ENCODE assay signal across 26 cellular contexts in the genomic region with DNA sequence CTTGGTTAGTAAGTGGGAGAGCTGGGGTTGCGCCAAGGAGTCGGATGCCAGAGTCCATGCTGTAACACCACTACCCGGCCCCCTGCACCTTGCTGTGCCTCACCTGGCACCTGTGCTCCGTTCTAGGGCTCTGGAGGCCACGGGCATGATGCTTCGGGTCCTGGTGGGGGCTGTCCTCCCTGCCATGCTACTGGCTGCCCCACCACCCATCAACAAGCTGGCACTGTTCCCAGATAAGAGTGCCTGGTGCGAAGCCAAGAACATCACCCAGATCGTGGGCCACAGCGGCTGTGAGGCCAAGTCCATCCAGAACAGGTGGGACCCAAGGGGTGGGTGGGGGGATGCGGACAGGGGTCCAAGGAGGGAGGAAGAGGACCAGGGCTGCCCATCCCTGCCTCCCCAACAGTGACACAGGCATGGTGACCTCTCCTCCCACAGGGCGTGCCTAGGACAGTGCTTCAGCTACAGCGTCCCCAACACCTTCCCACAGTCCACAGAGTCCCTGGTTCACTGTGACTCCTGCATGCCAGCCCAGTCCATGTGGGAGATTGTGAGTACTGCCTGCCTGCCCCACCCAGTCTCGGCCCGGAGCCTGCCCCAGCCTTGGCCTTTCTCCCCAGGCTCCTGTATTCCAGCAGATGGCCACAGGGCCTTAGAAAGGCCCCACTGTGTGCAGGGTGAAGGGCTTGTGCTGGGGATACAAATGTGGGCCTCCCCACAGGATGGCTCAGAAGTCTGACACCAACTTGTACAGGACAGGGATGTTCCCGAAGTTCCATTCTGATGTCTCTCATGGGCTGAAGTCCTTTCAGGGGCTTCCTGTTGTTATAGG. TPM values are rescaled to one million over a fixed set of nuclear protein-coding genes. Genes with fewer than 3 reads are reported as not detected.
DNase-seq lines count a peak whose midpoint lies in the region; ATAC-seq and TF ChIP-seq lines count a peak whose summit lies in the region.
"Had no signal": no experiment of that assay in that cellular context is flagged by ENCODE, and none has a peak within 500 bp of the region (broad histone marks: within the 10 kb centered on the region; RNA-seq: fewer than 3 reads in every experiment).

No MANE protein-coding gene starts in this region.

- CTCF ChIA-PET in IMR-90 (lab: Yijun Ruan, JAX) (interaction anchor here (1.6 kb wide), 1 partner anchor 314 kb away, joined by 4 read pairs; no protein-coding TSS in a partner anchor), PC-9 (lab: Charles Lee) (no interaction called here)

- no peak overlapping the region for H3K9ac ChIP-seq in IMR-90 (ENCODE audit: low read depth, low read length)

- H3K9me1 ChIP-seq in IMR-90 (ENCODE audit: insufficient read depth, low read length): peaks cover 6% of the 10 kb centered on the region

- H3K4me3 ChIP-seq in IMR-90 (ENCODE audit: insufficient read depth, low read depth, low read length) (no peak overlapping the region), PC-9 (no peak overlapping the region), left lung (no peak overlapping the region)
- H3K4me3 ChIP-seq: cardiac muscle cell, MG63, upper lobe of left lung had no signal

- no peak for ATAC-seq in IMR-90 (ENCODE audit: low read depth)
- peak; percentile 1 for ATAC-seq in left lung
- no peak for ATAC-seq in GM21825 (IDR thresholded peaks at IDR 0.05; ENCODE audit: unreplicated experiment)
- no peak for ATAC-seq in GM18858 (IDR thresholded peaks at IDR 0.05; ENCODE audit: unreplicated experiment)
- ATAC-seq: activated T-cell treated with anti-CD3 and anti-CD28 coated beads, Interleukin-2, amount 50 U/mL, for 4 hours; left colon; natural killer cell treated with Interleukin-12 subunit alpha and Interleukin-12 subunit beta and Interleukin-15 and Interleukin-18, amount 100 ng/mL, for 72 hours; sciatic nerve had no signal

- no peaks in the 10 kb centered on the region for H3K9me2 ChIP-seq in PC-9 (ENCODE audit: insufficient read depth)

- POLR2A ChIA-PET in IMR-90 (lab: Charles Lee; ENCODE audit: unreplicated experiment): no interaction called here
- POLR2A ChIA-PET in PC-9 (lab: Charles Lee; ENCODE audit: unreplicated experiment): no interaction called here

- peaks cover 44% of the 10 kb centered on the region for H4K20me1 ChIP-seq in IMR-90 (ENCODE audit: insufficient read depth, low read length)
- H4K20me1 ChIP-seq in PC-9 (ENCODE audit: insufficient read depth): peaks cover 4% of the 10 kb centered on the region

- dilution Hi-C loops in IMR-90 (cut with HindIII; ENCODE audit: low sequenced_read_pairs, unreplicated experiment): no loop called here

- H2AFZ ChIP-seq in IMR-90 (replicated peaks; ENCODE audit: low read length, poor library complexity) (no peak overlapping the region), PC-9 (no peak overlapping the region)

- H2AK5ac ChIP-seq in IMR-90 (ENCODE audit: low read depth, low read length): peak overlapping the region; percentile 17; the same call in 1 of the 2 replicates

- intact Hi-C loops in IMR-90 (cut with micrococcal nuclease) (loop anchor here (5.0 kb wide), 1 partner anchor 403 kb away; the partner anchor contains the start of genes EMC1 and MRTO4), PC-9 (cut with micrococcal nuclease; ENCODE audit: unreplicated experiment) (loop anchor here (5.0 kb wide), 2 partner anchors 313 to 403 kb away; partner anchors contain the start of genes EMC1 and MRTO4), left lung (cut with DNase I) (loop anchor here in 1 of 2 donors (10.0 kb wide), 1 partner anchor 310 kb away; no protein-coding TSS in a partner anchor)

- no peak overlapping the region for H4K91ac ChIP-seq in IMR-90 (ENCODE audit: insufficient read depth, low read depth, low read length)

- H3K23ac ChIP-seq in IMR-90 (ENCODE audit: low read depth, low read length): no peak overlapping the region

- H3K79me1 ChIP-seq in IMR-90 (ENCODE audit: low read depth in 1 of 2, low read length in 2 of 2): peaks cover 1 to 35% of the 10 kb centered on the region in 2 experiments; a peak in 2 of 4 replicates

- H3K18ac ChIP-seq in IMR-90 (ENCODE audit: low read depth, low read length): no peak overlapping the region

- peak; percentile 59 for DNase-seq in COR-L47 (lab: John Stamatoyannopoulos, UW)
- DNase-seq in IMR-90: no peak
- no peak for DNase-seq in PC-9
- DNase-seq in left lung: no peak
- no peak for DNase-seq in T-helper 2 cell
- DNase-seq in NCI-H128 (lab: John Stamatoyannopoulos, UW; ENCODE audit: unreplicated experiment): no peak
- DNase-seq: activated CD4-positive, CD25-positive, alpha-beta regulatory T cell treated with anti-CD3 and anti-CD28 coated beads, Interleukin-2, amount 50 U/mL, for 72 hours; activated naive CD4-positive, alpha-beta T cell treated with anti-CD3 and anti-CD28 coated beads, Interleukin-2, amount 50 U/mL, for 16 hours; activated T-cell treated with anti-CD3 and anti-CD28 coated beads, Interleukin-2, amount 50 U/mL, for 4 hours; Caco-2; EL; left colon; MG63; midbrain; NCI-H187; NCI-H524 treated with DMSO at 0.1 percent for 48 hours; stimulated activated CD8-positive, alpha-beta memory T cell treated with anti-CD3 and anti-CD28 coated beads, Interleukin-4, amount 100 ng/mL, for 48 hours; SW 1271 had no signal

- peak overlapping the region; percentile 68 for H2AK9ac ChIP-seq in IMR-90 (replicated peaks; ENCODE audit: low read depth, low read length, poor library complexity)

- H2BK15ac ChIP-seq in IMR-90 (ENCODE audit: low read depth, low read length): no peak overlapping the region

- no peak overlapping the region for H3K14ac ChIP-seq in IMR-90 (replicated peaks; ENCODE audit: low read depth, low read length)

- H3K79me2 ChIP-seq in PC-9 (ENCODE audit: low read depth): no peaks in the 10 kb centered on the region

- no peaks in the 10 kb centered on the region for H3K9me3 ChIP-seq in IMR-90 (ENCODE audit: control insufficient read depth, insufficient read depth, low read length)
- no peaks in the 10 kb centered on the region for H3K9me3 ChIP-seq in PC-9 (ENCODE audit: insufficient read depth, low read depth)
- no peaks in the 10 kb centered on the region for H3K9me3 ChIP-seq in left lung
- H3K9me3 ChIP-seq: Caco-2, MG63, upper lobe of left lung had no signal

- H3K4me1 ChIP-seq in IMR-90 (ENCODE audit: control insufficient read depth, insufficient read depth, low read length) (peaks cover 8% of the 10 kb centered on the region; the same call in 1 of the 2 replicates), PC-9 (replicated peaks; ENCODE audit: insufficient read depth) (peaks cover 15% of the 10 kb centered on the region), left lung (peaks cover 13 to 19% of the 10 kb centered on the region in 2 donors)
- H3K4me1 ChIP-seq: Caco-2 had no signal

- H3K36me3 ChIP-seq in IMR-90 (ENCODE audit: control insufficient read depth, insufficient read depth, low read length) (peaks cover 23% of the 10 kb centered on the region; the same call in 1 of the 2 replicates), PC-9 (ENCODE audit: low read depth) (no peaks in the 10 kb centered on the region), left lung (no peaks in the 10 kb centered on the region)
- H3K36me3 ChIP-seq: cardiac muscle cell, MG63, upper lobe of left lung had no signal

- H3K56ac ChIP-seq in IMR-90 (ENCODE audit: extremely low read depth, insufficient read depth, low read length): no peak overlapping the region

- H3K4me2 ChIP-seq in IMR-90 (ENCODE audit: low read depth, low read length): no peak overlapping the region
- peak overlapping the region; percentile 52 for H3K4me2 ChIP-seq in PC-9

- no peak overlapping the region for H2BK5ac ChIP-seq in IMR-90 (ENCODE audit: low read depth, low read length, poor library complexity, severe bottlenecking)

- TF ChIP-seq CTCF in IMR-90 (conservative IDR thresholded peaks at IDR 0.05; ENCODE audit: low read depth, low read length) (no peak), PC-9 (conservative IDR thresholded peaks at IDR 0.05) (no peak), left lung (IDR thresholded peaks at IDR 0.05) (no peak)

- no peak overlapping the region for H2BK20ac ChIP-seq in IMR-90 (ENCODE audit: low read depth, low read length)

- BruUV-seq in IMR-90 (replicated peaks; lab: Mats Ljungman, UMichigan): no TSS peak
- BruUV-seq in PC-9 (replicated peaks; lab: Mats Ljungman, UMichigan): no TSS peak

- WGBS in IMR-90 (ENCODE audit: extremely low coverage in 2 of 2, insufficient read length in 1 of 2), 2 experiments: 87% methylated on average over 5 of the region's 15 CpGs; no CpG with 5 or more reads in 1 of the 2 experiments

- H3K4ac ChIP-seq in IMR-90 (ENCODE audit: low read depth, low read length): no peak overlapping the region

- no peaks in the 10 kb centered on the region for H3K27me3 ChIP-seq in IMR-90 (ENCODE audit: control insufficient read depth, insufficient read depth, low read length)
- no peaks in the 10 kb centered on the region for H3K27me3 ChIP-seq in PC-9 (ENCODE audit: insufficient read depth, low read depth)
- peaks cover 0 to 6% of the 10 kb centered on the region in 2 donors for H3K27me3 ChIP-seq in left lung
- H3K27me3 ChIP-seq: cardiac muscle cell, MG63, upper lobe of left lung had no signal

- H4K8ac ChIP-seq in IMR-90 (ENCODE audit: low read depth in 2 of 2, low read length in 2 of 2): no peak overlapping the region

- H3F3A ChIP-seq in PC-9 (ENCODE audit: insufficient read depth, low read depth): peaks cover 20% of the 10 kb centered on the region

- TF ChIP-seq POLR2A in IMR-90 (IDR thresholded peaks at IDR 0.05; ENCODE audit: low read depth, low read length): no peak

- in situ Hi-C loops in IMR-90 (cut with MboI; ENCODE audit: low sequenced_read_pairs): loop anchor here (5.0 kb wide), 2 partner anchors 263 to 403 kb away; partner anchors contain the start of genes EMC1 and MRTO4

- no peak overlapping the region for H4K5ac ChIP-seq in IMR-90 (ENCODE audit: low read depth, low read length)

- no peak for TF ChIP-seq RAD21 in IMR-90 (IDR thresholded peaks at IDR 0.05; ENCODE audit: low read length)

- no peak overlapping the region for H3K27ac ChIP-seq in IMR-90 (ENCODE audit: insufficient read depth, low read length)
- H3K27ac ChIP-seq in PC-9: peak overlapping the region; percentile 58; the same call in 1 of the 2 replicates
- no peak overlapping the region for H3K27ac ChIP-seq in left lung
- H3K27ac ChIP-seq: cardiac muscle cell had no signal

- H2BK120ac ChIP-seq in IMR-90 (ENCODE audit: low read depth, low read length): no peak overlapping the region

TF ChIP-seq in IMR-90, 13 proteins besides CTCF, POLR2A, EP300 and RAD21 (continues in another document):
- TF ChIP-seq RCOR1 (IDR thresholded peaks at IDR 0.05; ENCODE audit: insufficient replicate concordance, low read length): no peak

RNA-seq across cellular contexts. Expression of gene HTR6, which starts 9.6 kb away (rescaled TPM):
- total RNA-seq in IMR-90 (2012; rRNA removed) (not detected in 2 replicates), PC-9 (2021) (not detected in 2 replicates), left lung (not detected)
- not detected in 2 replicates for polyA plus RNA-seq in IMR-90 (2012; rRNA removed)
- not detected in 2 replicates for polyA plus RNA-seq in IMR-90 (2012; cell fraction: cytosol; rRNA removed)
- polyA plus RNA-seq in IMR-90 (2012; cell fraction: nucleus; rRNA removed; ENCODE audit: low replicate concordance): 0.08 TPM in 1 of 2 replicates, not detected in the other
- total RNA-seq: A673; Caco-2; cardiac muscle cell; left colon; natural killer cell treated with Interleukin-12 subunit alpha and Interleukin-12 subunit beta and Interleukin-15 and Interleukin-18, amount 100 ng/mL, for 72 hours; sciatic nerve; upper lobe of left lung had no signal
- polyA plus RNA-seq: BJ, cardiac muscle cell had no signal

RNA-seq across cellular contexts. Expression of gene NBL1, which starts 11.0 kb away (rescaled TPM):
- total RNA-seq in IMR-90 (2012; rRNA removed) (12.5 and 14.0 TPM in 2 replicates), PC-9 (2021) (32.5 and 36.9 TPM in 2 replicates), left lung (100 to 1,000 TPM in 1 of 2 donors, 10 to 100 TPM in 1; 90.4 to 180 TPM)
- polyA plus RNA-seq in IMR-90 (2012; rRNA removed): 54.2 and 62.7 TPM in 2 replicates
- 30.4 and 44.0 TPM in 2 replicates for polyA plus RNA-seq in IMR-90 (2012; cell fraction: cytosol; rRNA removed)
- 13.3 and 30.2 TPM in 2 replicates for polyA plus RNA-seq in IMR-90 (2012; cell fraction: nucleus; rRNA removed; ENCODE audit: low replicate concordance)
